Comparison of ENCODE assay signal across 17 cellular contexts in the genomic region with DNA sequence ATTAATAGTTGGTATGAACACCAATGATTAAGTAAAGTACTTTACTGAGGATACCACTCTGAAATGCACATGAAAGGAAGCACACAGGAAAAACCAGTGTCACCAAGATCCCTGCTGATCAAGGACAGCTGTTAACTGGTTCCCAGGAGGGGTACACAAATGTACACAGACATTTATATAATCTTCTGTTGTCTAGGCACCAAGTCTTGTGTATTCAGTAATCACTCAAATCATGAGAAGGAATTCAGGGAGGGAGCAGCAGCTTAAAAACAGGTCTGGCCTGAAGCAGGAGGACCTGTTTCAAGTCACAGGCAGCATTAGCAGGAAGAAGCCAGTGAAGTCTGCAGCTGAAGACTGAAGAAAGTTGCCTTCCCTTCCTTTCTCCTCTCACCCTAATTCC. TPM values are rescaled to one million over a fixed set of nuclear protein-coding genes. Genes with fewer than 3 reads are reported as not detected.
DNase-seq lines count a peak whose midpoint lies in the region; TF ChIP-seq lines count a peak whose summit lies in the region.
"Had no signal": no experiment of that assay in that cellular context is flagged by ENCODE, and none has a peak within 500 bp of the region (broad histone marks: within the 10 kb centered on the region; RNA-seq: fewer than 3 reads in every experiment).

No MANE protein-coding gene starts in this region.

- H3K4me2 ChIP-seq in mammary epithelial cell (ENCODE audit: insufficient read depth, low read depth, low read length) (no peak overlapping the region), mesendoderm (ENCODE audit: low read length) (no peak overlapping the region), neuronal stem cell (ENCODE audit: insufficient read depth, low read length, poor library complexity, severe bottlenecking) (no peak overlapping the region)

- no TSS peak for BruUV-seq in mammary epithelial cell (replicated peaks; lab: Mats Ljungman, UMichigan)

- intact Hi-C loops in mammary epithelial cell (cut with micrococcal nuclease), result no loop called here

- no peak overlapping the region for H2BK12ac ChIP-seq in neuronal stem cell (ENCODE audit: low read length)

- H4K91ac ChIP-seq in neuronal stem cell (ENCODE audit: low read depth, low read length, poor library complexity), result no peak overlapping the region

- H2BK15ac ChIP-seq in mesendoderm (replicated peaks; ENCODE audit: low read depth) (no peak overlapping the region), neuronal stem cell (ENCODE audit: low read length) (no peak overlapping the region)

- no peak overlapping the region for H3K4me3 Mint-ChIP-seq in activated naive CD4-positive, alpha-beta T cell treated with anti-CD3 and anti-CD28 coated beads, Interleukin-2, amount 50 U/mL, for 24 hours
- no peak overlapping the region for H3K4me3 Mint-ChIP-seq in activated naive CD4-positive, alpha-beta T cell treated with anti-CD3 and anti-CD28 coated beads, Interleukin-2, amount 10 ng/mL, durations not matched to agents 7 days and 5 days
- H3K4me3 Mint-ChIP-seq in type B pancreatic cell, result peak overlapping the region; percentile 68

- no peak overlapping the region for H2AK5ac ChIP-seq in mesendoderm (ENCODE audit: low read length)
- H2AK5ac ChIP-seq in neuronal stem cell (ENCODE audit: low read depth, low read length), result no peak overlapping the region

- CTCF ChIA-PET in activated naive CD4-positive, alpha-beta T cell treated with anti-CD3 and anti-CD28 coated beads, Interleukin-2, amount 10 ng/mL, durations not matched to agents 7 days and 5 days (lab: Charles Lee), result interaction anchor here (0.6 kb wide), 2 partner anchors 12 to 96 kb away, joined by 3 read pairs; no protein-coding TSS in a partner anchor
- CTCF ChIA-PET in mammary epithelial cell (lab: Charles Lee; ENCODE audit: low non-redundant PET), result interaction anchor here (0.6 kb wide), 1 partner anchor 110 kb away, joined by 3 read pairs; no protein-coding TSS in a partner anchor

- in situ Hi-C loops in mammary epithelial cell (cut with MboI; ENCODE audit: low sequenced_read_pairs in 2 of 2), result no loop called here

- no peak overlapping the region for H3K56ac ChIP-seq in mesendoderm (ENCODE audit: low read length)

- H3K9me3 ChIP-seq in mammary epithelial cell (replicated peaks; ENCODE audit: insufficient read depth, low read length) (no peaks in the 10 kb centered on the region), neuronal stem cell (replicated peaks in 1 of 2; ENCODE audit: control insufficient read depth in 2 of 2, insufficient read depth in 1 of 2, low read depth in 1 of 2, low read length in 2 of 2) (no peaks in the 10 kb centered on the region)
- H3K9me3 ChIP-seq: left ventricle myocardium inferior had no signal

- no peaks in the 10 kb centered on the region for H3K36me3 ChIP-seq in mammary epithelial cell (ENCODE audit: insufficient read depth, low read length)
- no peaks in the 10 kb centered on the region for H3K36me3 ChIP-seq in mesendoderm (ENCODE audit: control insufficient read depth, insufficient read depth, low read length)
- no peaks in the 10 kb centered on the region for H3K36me3 ChIP-seq in neuronal stem cell (replicated peaks in 1 of 2; ENCODE audit: control insufficient read depth in 2 of 2, insufficient read depth in 2 of 2, low read length in 2 of 2)
- H3K36me3 ChIP-seq: left ventricle myocardium inferior had no signal

- no peaks in the 10 kb centered on the region for H3K36me3 Mint-ChIP-seq in activated naive CD4-positive, alpha-beta T cell treated with anti-CD3 and anti-CD28 coated beads, Interleukin-2, amount 50 U/mL, for 24 hours
- no peaks in the 10 kb centered on the region for H3K36me3 Mint-ChIP-seq in activated naive CD4-positive, alpha-beta T cell treated with anti-CD3 and anti-CD28 coated beads, Interleukin-2, amount 10 ng/mL, durations not matched to agents 7 days and 5 days
- H3K36me3 Mint-ChIP-seq in type B pancreatic cell, result no peaks in the 10 kb centered on the region

- H3K9ac ChIP-seq in mammary epithelial cell (ENCODE audit: insufficient read depth, low read length), result no peak overlapping the region
- no peak overlapping the region for H3K9ac ChIP-seq in mesendoderm (ENCODE audit: low read length)
- no peak overlapping the region for H3K9ac ChIP-seq in neuronal stem cell (ENCODE audit: low read depth, low read length, poor library complexity)

- dilution Hi-C loops in mammary epithelial cell (cut with HindIII; ENCODE audit: low sequenced_read_pairs), result no loop called here

- H3K9me3 Mint-ChIP-seq in activated naive CD4-positive, alpha-beta T cell treated with anti-CD3 and anti-CD28 coated beads, Interleukin-2, amount 50 U/mL, for 24 hours, result no peaks in the 10 kb centered on the region
- no peaks in the 10 kb centered on the region for H3K9me3 Mint-ChIP-seq in activated naive CD4-positive, alpha-beta T cell treated with anti-CD3 and anti-CD28 coated beads, Interleukin-2, amount 10 ng/mL, durations not matched to agents 7 days and 5 days
- H3K9me3 Mint-ChIP-seq in type B pancreatic cell, result no peaks in the 10 kb centered on the region

- TF ChIP-seq CTCF in mammary epithelial cell (conservative IDR thresholded peaks at IDR 0.05 in 1 of 2, IDR thresholded peaks at IDR 0.05 in 1 of 2; ENCODE audit: extremely low read depth in 1 of 2, insufficient read depth in 1 of 2, low read depth in 1 of 2, low read length in 2 of 2), result no peak
- TF ChIP-seq CTCF in type B pancreatic cell (conservative IDR thresholded peaks at IDR 0.05), result no peak

- H3K4ac ChIP-seq in mesendoderm (ENCODE audit: low read depth, low read length) (no peak overlapping the region), neuronal stem cell (ENCODE audit: low read length) (no peak overlapping the region)

- H3K27me3 ChIP-seq in mammary epithelial cell (ENCODE audit: insufficient read depth, low read length) (no peaks in the 10 kb centered on the region), mesendoderm (ENCODE audit: insufficient read depth, low read length, poor library complexity) (no peaks in the 10 kb centered on the region), neuronal stem cell (ENCODE audit: control insufficient read depth in 3 of 3, insufficient read depth in 3 of 3, low read depth in 1 of 3, low read length in 3 of 3) (no peaks in the 10 kb centered on the region)

- H2BK5ac ChIP-seq in mesendoderm (ENCODE audit: low read length), result no peak overlapping the region
- no peak overlapping the region for H2BK5ac ChIP-seq in neuronal stem cell (ENCODE audit: low read length)

- peak overlapping the region; percentile 24 for H3K27ac Mint-ChIP-seq in activated naive CD4-positive, alpha-beta T cell treated with anti-CD3 and anti-CD28 coated beads, Interleukin-2, amount 50 U/mL, for 24 hours
- H3K27ac Mint-ChIP-seq in activated naive CD4-positive, alpha-beta T cell treated with anti-CD3 and anti-CD28 coated beads, Interleukin-2, amount 10 ng/mL, durations not matched to agents 7 days and 5 days, result no peak overlapping the region
- peak overlapping the region; percentile 91 for H3K27ac Mint-ChIP-seq in type B pancreatic cell

- H3K23ac ChIP-seq in mesendoderm (ENCODE audit: low read length), result no peak overlapping the region
- H3K23ac ChIP-seq in neuronal stem cell (ENCODE audit: low read depth, low read length, poor library complexity), result no peak overlapping the region

- H3K4me1 ChIP-seq in mammary epithelial cell (ENCODE audit: insufficient read depth, low read length) (no peaks in the 10 kb centered on the region), mesendoderm (ENCODE audit: control insufficient read depth, low read depth, low read length) (no peaks in the 10 kb centered on the region), neuronal stem cell (ENCODE audit: control insufficient read depth in 2 of 2, insufficient read depth in 1 of 2, low read depth in 1 of 2, low read length in 2 of 2) (peaks cover 0 to 16% of the 10 kb centered on the region in 2 donors)

- H3K27ac ChIP-seq in mammary epithelial cell (ENCODE audit: insufficient read depth, low read depth, low read length) (no peak overlapping the region), mesendoderm (ENCODE audit: low read depth, low read length) (no peak overlapping the region), neuronal stem cell (replicated peaks; ENCODE audit: low read length) (no peak overlapping the region)
- H3K27ac ChIP-seq: left ventricle myocardium inferior had no signal

- H2AFZ ChIP-seq in mammary epithelial cell (ENCODE audit: low read depth, low read length), result peak overlapping the region; percentile 19
- H2AFZ ChIP-seq in neuronal stem cell (ENCODE audit: low read length), result no peak overlapping the region

- no peaks in the 10 kb centered on the region for H3K79me1 ChIP-seq in mesendoderm (ENCODE audit: low read length)
- no peaks in the 10 kb centered on the region for H3K79me1 ChIP-seq in neuronal stem cell (ENCODE audit: low read depth, low read length)

- no peak overlapping the region for H3K4me3 ChIP-seq in mammary epithelial cell (replicated peaks in 1 of 3; ENCODE audit: insufficient read depth in 1 of 3, low read depth in 2 of 3, low read length in 3 of 3)
- no peak overlapping the region for H3K4me3 ChIP-seq in mesendoderm (ENCODE audit: low read length)
- no peak overlapping the region for H3K4me3 ChIP-seq in neuronal stem cell (ENCODE audit: low read length in 2 of 2)
- H3K4me3 ChIP-seq: left ventricle myocardium inferior had no signal

- no peak overlapping the region for H3K14ac ChIP-seq in neuronal stem cell (ENCODE audit: low read length)

- H3K18ac ChIP-seq in mesendoderm (ENCODE audit: low read length) (no peak overlapping the region), neuronal stem cell (ENCODE audit: low read length) (no peak overlapping the region)

- H3K27me3 Mint-ChIP-seq in activated naive CD4-positive, alpha-beta T cell treated with anti-CD3 and anti-CD28 coated beads, Interleukin-2, amount 50 U/mL, for 24 hours, result no peaks in the 10 kb centered on the region
- H3K27me3 Mint-ChIP-seq in activated naive CD4-positive, alpha-beta T cell treated with anti-CD3 and anti-CD28 coated beads, Interleukin-2, amount 10 ng/mL, durations not matched to agents 7 days and 5 days, result no peaks in the 10 kb centered on the region
- H3K27me3 Mint-ChIP-seq in type B pancreatic cell, result no peaks in the 10 kb centered on the region

- H4K8ac ChIP-seq in mesendoderm (ENCODE audit: low read depth, low read length) (no peak overlapping the region), neuronal stem cell (ENCODE audit: low read depth, low read length) (no peak overlapping the region)

- peaks cover 66% of the 10 kb centered on the region for H3K4me1 Mint-ChIP-seq in activated naive CD4-positive, alpha-beta T cell treated with anti-CD3 and anti-CD28 coated beads, Interleukin-2, amount 50 U/mL, for 24 hours
- peaks cover 8% of the 10 kb centered on the region for H3K4me1 Mint-ChIP-seq in activated naive CD4-positive, alpha-beta T cell treated with anti-CD3 and anti-CD28 coated beads, Interleukin-2, amount 10 ng/mL, durations not matched to agents 7 days and 5 days
- peaks cover 30% of the 10 kb centered on the region for H3K4me1 Mint-ChIP-seq in type B pancreatic cell (ENCODE audit: unreplicated experiment)

- H2BK120ac ChIP-seq in mesendoderm (ENCODE audit: low read depth, low read length) (no peak overlapping the region), neuronal stem cell (ENCODE audit: low read depth, low read length) (no peak overlapping the region)

- H3K79me2 ChIP-seq in mammary epithelial cell (ENCODE audit: insufficient read depth, low read length) (no peaks in the 10 kb centered on the region), mesendoderm (ENCODE audit: control insufficient read depth, insufficient read depth, low read length) (no peaks in the 10 kb centered on the region)

- no peaks in the 10 kb centered on the region for H4K20me1 ChIP-seq in mammary epithelial cell (ENCODE audit: insufficient read depth, low read length)

- no peak overlapping the region for H4K5ac ChIP-seq in mesendoderm (ENCODE audit: low read length)

- DNase-seq in activated naive CD4-positive, alpha-beta T cell treated with anti-CD3 and anti-CD28 coated beads, Interleukin-2, amount 10 ng/mL, durations not matched to agents 7 days and 5 days, result no peak
- DNase-seq in mammary epithelial cell (peak; percentile 11), mesendoderm (peak; percentile 58), type B pancreatic cell (ENCODE audit: extremely low spot score, unreplicated experiment) (no peak), neuronal stem cell (ENCODE audit: low spot score) (no peak), dedifferentiated amniotic fluid mesenchymal stem cell (ENCODE audit: extremely low spot score) (no peak)
- DNase-seq in activated CD8-positive, alpha-beta memory T cell treated with anti-CD3 and anti-CD28 coated beads for 24 hours, result no peak
- DNase-seq: ACHN; activated CD4-positive, alpha-beta T cell treated with anti-CD3 and anti-CD28 coated beads, Interleukin-2, amount 50 U/mL, for 1 hour; activated T-cell treated with anti-CD3 and anti-CD28 coated beads, Interleukin-2, amount 50 U/mL, for 1 hour; central memory CD4-positive, alpha-beta T cell; effector memory CD4-positive, alpha-beta T cell; GOT3; left ventricle myocardium inferior; NCI-H187; stimulated activated naive CD4-positive, alpha-beta T cell had no signal

RNA-seq across cellular contexts. Expression of a gene that starts 18.7 kb away (rescaled TPM):
- total RNA-seq in mammary epithelial cell (10 to 100 TPM in 1 of 2 donors, 1 to 10 TPM in 1; 10.0 to 23.0 TPM), type B pancreatic cell (ENCODE audit: low replicate concordance) (11.8 and 27.7 TPM in 2 replicates)
- polyA plus RNA-seq in mammary epithelial cell, result 3.5 TPM
- polyA minus RNA-seq in mammary epithelial cell, result 18.9 TPM
- polyA plus RNA-seq in mesendoderm (2013, experiment 1 of 2), result 3.9 TPM
- polyA plus RNA-seq in mesendoderm (2013, experiment 2 of 2), result 3.9 TPM
- 4.1 TPM for polyA plus RNA-seq in neuronal stem cell (2013, experiment 1 of 2)
- 4.1 TPM for polyA plus RNA-seq in neuronal stem cell (2013, experiment 2 of 2)

Comparison
In these comparisons a context has a peak if more than half of its experiments do, and no peak if none do; other contexts are left out.
1. DNase-seq: peak in mammary epithelial cell (single experiment) and mesendoderm (single experiment); none in activated naive CD4-positive, alpha-beta T cell treated with anti-CD3 and anti-CD28 coated beads, Interleukin-2, amount 10 ng/mL, durations not matched to agents 7 days and 5 days (single experiment), type B pancreatic cell (single experiment), activated CD8-positive, alpha-beta memory T cell treated with anti-CD3 and anti-CD28 coated beads for 24 hours (single experiment), neuronal stem cell (single experiment) and dedifferentiated amniotic fluid mesenchymal stem cell (single experiment).